ENCODE assay signal across 22 cellular contexts in the genomic region with DNA sequence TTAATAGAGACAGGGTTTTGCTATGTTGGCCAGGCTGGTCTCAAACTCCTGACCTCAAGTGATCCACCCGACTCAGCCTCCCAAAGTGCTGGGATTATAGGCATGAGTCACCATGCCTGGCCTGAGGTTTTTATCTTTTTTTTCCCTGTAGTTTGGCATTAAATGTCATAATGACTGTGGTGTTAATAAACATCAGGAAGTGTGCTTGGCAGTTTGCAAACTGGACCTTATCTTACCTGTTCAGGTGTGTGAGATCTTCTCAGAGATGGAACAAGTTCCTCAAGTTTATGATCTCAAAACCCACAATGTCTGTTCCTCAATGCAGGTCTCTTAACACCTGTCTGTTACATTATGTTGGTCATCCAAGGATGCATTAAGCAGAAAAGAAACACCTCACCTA.
DNase-seq lines count a peak whose midpoint lies in the region; ATAC-seq and TF ChIP-seq lines count a peak whose summit lies in the region.
"Had no signal": no experiment of that assay in that cellular context is flagged by ENCODE, and none has a peak within 500 bp of the region (broad histone marks: within the 10 kb centered on the region; RNA-seq: fewer than 3 reads in every experiment).

No MANE protein-coding gene starts in this region.

- peak overlapping the region; percentile 75 for H3K27ac ChIP-seq in C4-2B
- H3K27ac ChIP-seq in PC-9: peak overlapping the region; percentile 48
- no peak overlapping the region for H3K27ac ChIP-seq in left lung
- H3K27ac ChIP-seq: lower lobe of right lung, parathyroid adenoma, uterus had no signal

- peaks cover 15% of the 10 kb centered on the region for H3K4me1 ChIP-seq in PC-9 (replicated peaks; ENCODE audit: insufficient read depth)
- H3K4me1 ChIP-seq in left lung: peaks cover 0 to 14% of the 10 kb centered on the region in 2 donors
- H3K4me1 ChIP-seq: uterus had no signal

- TF ChIP-seq CTCF in C4-2B (conservative IDR thresholded peaks at IDR 0.05) (no peak), PC-9 (conservative IDR thresholded peaks at IDR 0.05) (no peak), left lung (IDR thresholded peaks at IDR 0.05) (no peak)

- ATAC-seq in left lung: peak; percentile 33
- ATAC-seq in HG03175 (IDR thresholded peaks at IDR 0.05; ENCODE audit: unreplicated experiment): no peak
- no peak for ATAC-seq in HG02678 (IDR thresholded peaks at IDR 0.05; ENCODE audit: unreplicated experiment)
- ATAC-seq: lower lobe of right lung had no signal

- POLR2A ChIA-PET in PC-9 (lab: Charles Lee; ENCODE audit: unreplicated experiment): no interaction called here

- H3K4me2 ChIP-seq in PC-9: 0 out of 2 replicates have a peak overlapping the region, but pooled peaks have one; percentile 2

- H4K20me1 ChIP-seq in PC-9 (ENCODE audit: insufficient read depth): no peaks in the 10 kb centered on the region

- CTCF ChIA-PET in PC-9 (lab: Charles Lee): no interaction called here

- H3K27me3 ChIP-seq in PC-9 (ENCODE audit: insufficient read depth, low read depth) (no peaks in the 10 kb centered on the region), left lung (no peaks in the 10 kb centered on the region)
- H3K27me3 ChIP-seq: uterus had no signal

- no peaks in the 10 kb centered on the region for H3K79me2 ChIP-seq in PC-9 (ENCODE audit: low read depth)
- H3K79me2 ChIP-seq: parathyroid adenoma had no signal

- H3K36me3 ChIP-seq in PC-9 (ENCODE audit: low read depth) (no peaks in the 10 kb centered on the region), left lung (no peaks in the 10 kb centered on the region)
- H3K36me3 ChIP-seq: lower lobe of right lung, uterus had no signal

- no peaks in the 10 kb centered on the region for H3K9me3 ChIP-seq in PC-9 (ENCODE audit: insufficient read depth, low read depth)
- no peaks in the 10 kb centered on the region for H3K9me3 ChIP-seq in left lung
- H3K9me3 ChIP-seq: lower lobe of right lung, uterus had no signal

- H3K4me3 ChIP-seq in PC-9: no peak overlapping the region
- H3K4me3 ChIP-seq in left lung: no peak overlapping the region
- H3K4me3 ChIP-seq: lower lobe of right lung, uterus had no signal

- H3K9me2 ChIP-seq in PC-9 (ENCODE audit: insufficient read depth): no peaks in the 10 kb centered on the region

- no peak overlapping the region for H2AFZ ChIP-seq in PC-9
- H2AFZ ChIP-seq: parathyroid adenoma had no signal

- intact Hi-C loops in PC-9 (cut with micrococcal nuclease; ENCODE audit: unreplicated experiment): loop anchor here (1.0 to 5.0 kb wide), 3 partner anchors 39 to 264 kb away; no protein-coding TSS in a partner anchor
- intact Hi-C loops in left lung (cut with DNase I): no loop called here

- no TSS peak for BruUV-seq in PC-9 (replicated peaks; lab: Mats Ljungman, UMichigan)

- H3F3A ChIP-seq in PC-9 (ENCODE audit: insufficient read depth, low read depth): peaks cover 16% of the 10 kb centered on the region

- DNase-seq in HCEC 1CT (peak; percentile 24), PC-9 (peak; percentile 45 to 95), left lung (no peak), SK-N-DZ (ENCODE audit: low spot score) (no peak), DMS79 (lab: John Stamatoyannopoulos, UW) (no peak)
- DNase-seq: activated CD4-positive, CD25-positive, alpha-beta regulatory T cell; activated effector memory CD4-positive, alpha-beta T cell treated with anti-CD3 and anti-CD28 coated beads, Interleukin-2, amount 50 U/mL, for 16 hours; amygdala; central memory CD4-positive, alpha-beta T cell; effector CD4-positive, alpha-beta T cell; head of caudate nucleus; HFFc6; lower lobe of right lung; NCI-H187 treated with DMSO at 0.1 percent for 48 hours; Right ventricle myocardium superior; stimulated activated CD4-positive, alpha-beta T cell treated with anti-CD3 and anti-CD28 coated beads, Interleukin-2, amount 100 ng/mL, for 24 hours; T-helper 2 cell; uterus had no signal

Comparison
In these comparisons a context has a peak if more than half of its experiments do, and no peak if none do; other contexts are left out.
1. H3K27ac ChIP-seq: peak in C4-2B (single experiment) and PC-9 (single experiment); none in left lung (0 of 2).
2. DNase-seq: peak in HCEC 1CT (single experiment) and PC-9 (2 of 2); none in left lung (0 of 2), SK-N-DZ (single experiment) and DMS79 (single experiment).